ENCODE assay signal across 16 cellular contexts in genomic region chr10:97782455-97783228, GRCh38. TPM values are rescaled to one million over a fixed set of nuclear protein-coding genes. Genes with fewer than 3 reads are reported as not detected.
DNase-seq lines count a peak whose midpoint lies in the region; ATAC-seq and TF ChIP-seq lines count a peak whose summit lies in the region.
"Had no signal": no experiment of that assay in that cellular context is flagged by ENCODE, and none has a peak within 500 bp of the region (broad histone marks: within the 10 kb centered on the region; RNA-seq: fewer than 3 reads in every experiment).

No MANE protein-coding gene starts in this region.

- no peaks in the 10 kb centered on the region for H3K27me3 Mint-ChIP-seq in CD8-positive, alpha-beta T cell (ENCODE audit: low read depth)
- no peaks in the 10 kb centered on the region for H3K27me3 Mint-ChIP-seq in neural crest cell (ENCODE audit: low read depth)
- H3K27me3 Mint-ChIP-seq in effector memory CD8-positive, alpha-beta T cell = peaks cover 4 to 5% of the 10 kb centered on the region in 2 donors

- peaks cover 43% of the 10 kb centered on the region for H3K4me1 Mint-ChIP-seq in CD8-positive, alpha-beta T cell (ENCODE audit: low read depth)
- peaks cover 26% of the 10 kb centered on the region for H3K4me1 Mint-ChIP-seq in neural crest cell
- peaks cover 0 to 5% of the 10 kb centered on the region in 2 donors for H3K4me1 Mint-ChIP-seq in effector memory CD8-positive, alpha-beta T cell (ENCODE audit: low read depth in 2 of 2)

- H3K27me3 ChIP-seq in CD8-positive, alpha-beta T cell (ENCODE audit: insufficient read depth, low read length) = no peaks in the 10 kb centered on the region
- H3K27me3 ChIP-seq: testis had no signal

- TF ChIP-seq CTCF in CD8-positive, alpha-beta T cell (IDR thresholded peaks at IDR 0.05) = no peak
- TF ChIP-seq CTCF in fibroblast of the aortic adventitia (IDR thresholded peaks at IDR 0.05; ENCODE audit: insufficient read depth, low read length) (peak; percentile 8), neural crest cell (conservative IDR thresholded peaks at IDR 0.05) (no peak)

- POLR2A ChIA-PET in CD8-positive, alpha-beta T cell (lab: Charles Lee) = interaction anchor here (0.9 to 1.7 kb wide), 3 partner anchors 10 to 69 kb away, joined by 3 to 13 read pairs (median 6); partner anchors contain the start of gene SFRP5

- DNase-seq in CD8-positive, alpha-beta T cell = no peak
- DNase-seq in NCI-H226 (peak; percentile 35), fibroblast of the aortic adventitia (ENCODE audit: low read depth) (no peak), neural crest cell (ENCODE audit: low read depth, low spot score) (no peak), retina (no peak), NCI-H1436 (lab: John Stamatoyannopoulos, UW) (no peak)
- no peak for DNase-seq in effector memory CD8-positive, alpha-beta T cell
- DNase-seq: AML-193; GF-D8; GOT3; KBM-7; NCI-H748 treated with DMSO at 0.1 percent for 48 hours; stimulated activated CD4-positive, alpha-beta T cell treated with anti-CD3 and anti-CD28 coated beads, Interleukin-4, amount 100 ng/mL, for 4 hours; testis had no signal

- intact Hi-C loops in CD8-positive, alpha-beta T cell (cut with DNase I, micrococcal nuclease) = loop anchor here in 1 of 2 experiments (1.0 kb wide), 1 partner anchor 11 kb away; the partner anchor contains the start of gene SFRP5

- H3K9me3 ChIP-seq in CD8-positive, alpha-beta T cell (ENCODE audit: low read length) = no peaks in the 10 kb centered on the region
- H3K9me3 ChIP-seq: testis had no signal

- H3K9me3 Mint-ChIP-seq in CD8-positive, alpha-beta T cell = no peaks in the 10 kb centered on the region
- no peaks in the 10 kb centered on the region for H3K9me3 Mint-ChIP-seq in neural crest cell
- H3K9me3 Mint-ChIP-seq in effector memory CD8-positive, alpha-beta T cell = no peaks in the 10 kb centered on the region

- peak overlapping the region; percentile 69 for H3K4me3 Mint-ChIP-seq in CD8-positive, alpha-beta T cell
- no peak overlapping the region for H3K4me3 Mint-ChIP-seq in neural crest cell
- H3K4me3 Mint-ChIP-seq in effector memory CD8-positive, alpha-beta T cell = no peak overlapping the region

- no peaks in the 10 kb centered on the region for H3K36me3 ChIP-seq in CD8-positive, alpha-beta T cell (ENCODE audit: insufficient read depth, low read length)

- no peak overlapping the region for H3K4me3 ChIP-seq in CD8-positive, alpha-beta T cell (ENCODE audit: low read depth, low read length)
- no peak overlapping the region for H3K4me3 ChIP-seq in fibroblast of the aortic adventitia (ENCODE audit: low read depth, low read length)
- H3K4me3 ChIP-seq: skin epidermis, testis had no signal

- no peak for ATAC-seq in CD8-positive, alpha-beta T cell
- no peak for ATAC-seq in effector memory CD8-positive, alpha-beta T cell (replicated peaks)
- ATAC-seq in HG02610 (IDR thresholded peaks at IDR 0.05; ENCODE audit: unreplicated experiment) = no peak

- peak overlapping the region; percentile 93 for H3K27ac Mint-ChIP-seq in CD8-positive, alpha-beta T cell
- peak overlapping the region; percentile 19 for H3K27ac Mint-ChIP-seq in neural crest cell (ENCODE audit: unreplicated experiment)
- H3K27ac Mint-ChIP-seq in effector memory CD8-positive, alpha-beta T cell = peak overlapping the region in 1 of 2 donors; percentile 20

- no peaks in the 10 kb centered on the region for H3K36me3 Mint-ChIP-seq in CD8-positive, alpha-beta T cell
- no peaks in the 10 kb centered on the region for H3K36me3 Mint-ChIP-seq in neural crest cell (ENCODE audit: low read depth)
- no peaks in the 10 kb centered on the region for H3K36me3 Mint-ChIP-seq in effector memory CD8-positive, alpha-beta T cell (ENCODE audit: insufficient read depth)

- peaks cover 42% of the 10 kb centered on the region for H3K4me1 ChIP-seq in CD8-positive, alpha-beta T cell (ENCODE audit: insufficient read depth, low read length)

- CTCF ChIA-PET in CD8-positive, alpha-beta T cell (lab: Charles Lee) = interaction anchor here (1.1 to 5.7 kb wide), 5 partner anchors 9 to 86 kb away, joined by 3 to 36 read pairs (median 9); partner anchors contain the start of gene SFRP5

- H3K27ac ChIP-seq in CD8-positive, alpha-beta T cell (ENCODE audit: low read depth, low read length) = no peak overlapping the region
- H3K27ac ChIP-seq: testis had no signal

RNA-seq across cellular contexts. Expression of gene SFRP5, which starts 10.8 kb away (rescaled TPM):
- total RNA-seq in CD8-positive, alpha-beta T cell = 1 to 10 TPM; 3.6 to 4.3 TPM
- total RNA-seq in fibroblast of the aortic adventitia (ENCODE audit: low replicate concordance) (not detected in 2 replicates), neural crest cell (not detected in 2 replicates)

RNA-seq across cellular contexts. Expression of gene ZFYVE27, which starts 45.7 kb away (rescaled TPM):
- total RNA-seq in CD8-positive, alpha-beta T cell = 10 to 100 TPM; 63.1 to 72.9 TPM
- total RNA-seq in fibroblast of the aortic adventitia (ENCODE audit: low replicate concordance) (14.1 and 20.4 TPM in 2 replicates), neural crest cell (24.6 and 26.9 TPM in 2 replicates)
